Comparison of ENCODE assay signal across 16 cellular contexts in genomic region chr10:47286116-47286505, GRCh38. TPM values are rescaled to one million over a fixed set of nuclear protein-coding genes. Genes with fewer than 3 reads are reported as not detected.
"Had no signal": no experiment of that assay in that cellular context is flagged by ENCODE, and none has a peak within 500 bp of the region (broad histone marks: within the 10 kb centered on the region; RNA-seq: fewer than 3 reads in every experiment).

No MANE protein-coding gene starts in this region.

- H3K36me3 Mint-ChIP-seq: memory B cell had no signal

- H3K4me3 Mint-ChIP-seq: activated CD4-positive, alpha-beta memory T cell treated with anti-CD3 and anti-CD28 coated beads, Interleukin-2, amount 10 ng/mL, durations not matched to agents 7 days and 5 days; memory B cell; nephron progenitor cell had no signal

- ATAC-seq: gastrocnemius medialis had no signal

- H3K27ac Mint-ChIP-seq: activated CD4-positive, alpha-beta memory T cell treated with anti-CD3 and anti-CD28 coated beads, Interleukin-2, amount 10 ng/mL, durations not matched to agents 7 days and 5 days; memory B cell; nephron progenitor cell had no signal

- H3K27me3 ChIP-seq: colonic mucosa, gastrocnemius medialis, pancreas, uterus had no signal

- H3K4me1 ChIP-seq: colonic mucosa, gastrocnemius medialis, uterus had no signal

- H3K9me3 Mint-ChIP-seq: activated CD4-positive, alpha-beta memory T cell treated with anti-CD3 and anti-CD28 coated beads, Interleukin-2, amount 10 ng/mL, durations not matched to agents 7 days and 5 days; memory B cell; nephron progenitor cell had no signal

- H3K9me3 ChIP-seq: colonic mucosa, gastrocnemius medialis, left ventricle myocardium inferior, pancreas, uterus had no signal

- DNase-seq: activated CD4-positive, alpha-beta memory T cell treated with anti-CD3 and anti-CD28 coated beads, Interleukin-2, amount 10 ng/mL, durations not matched to agents 7 days and 5 days; activated CD4-positive, alpha-beta T cell treated with anti-CD3 and anti-CD28 coated beads for 1 hour; activated effector memory CD4-positive, alpha-beta T cell treated with Interleukin-2 at 50 U/mL for 16 hours; caudate nucleus; colonic mucosa; effector CD4-positive, alpha-beta T cell; gastrocnemius medialis; kidney; left ventricle myocardium inferior; nephron progenitor cell; pancreas; stimulated activated CD4-positive, alpha-beta T cell treated with anti-CD3 and anti-CD28 coated beads, Interleukin-4, amount 100 ng/mL, for 24 hours; T1000; uterus had no signal

- H3K27ac ChIP-seq: colonic mucosa, epithelial cell of prostate, gastrocnemius medialis, left ventricle myocardium inferior, pancreas, uterus had no signal

- H3K36me3 ChIP-seq: colonic mucosa, gastrocnemius medialis, left ventricle myocardium inferior, pancreas, uterus had no signal

- H3K4me3 ChIP-seq: colonic mucosa, gastrocnemius medialis, left ventricle myocardium inferior, pancreas, uterus had no signal

- H3K27me3 Mint-ChIP-seq: activated CD4-positive, alpha-beta memory T cell treated with anti-CD3 and anti-CD28 coated beads, Interleukin-2, amount 10 ng/mL, durations not matched to agents 7 days and 5 days had no signal

RNA-seq across cellular contexts. Expression of gene GDF10, which starts 13.9 kb away (rescaled TPM):
- total RNA-seq: activated CD4-positive, alpha-beta memory T cell treated with anti-CD3 and anti-CD28 coated beads, Interleukin-2, amount 10 ng/mL, durations not matched to agents 7 days and 5 days had no signal

RNA-seq across cellular contexts. Expression of gene GDF2, which starts 36.1 kb away (rescaled TPM):
- total RNA-seq: activated CD4-positive, alpha-beta memory T cell treated with anti-CD3 and anti-CD28 coated beads, Interleukin-2, amount 10 ng/mL, durations not matched to agents 7 days and 5 days; colonic mucosa; gastrocnemius medialis; kidney; left ventricle myocardium inferior; pancreas; uterus had no signal
